Comparison of ENCODE assay signal across 1 cellular context in the genomic region with DNA sequence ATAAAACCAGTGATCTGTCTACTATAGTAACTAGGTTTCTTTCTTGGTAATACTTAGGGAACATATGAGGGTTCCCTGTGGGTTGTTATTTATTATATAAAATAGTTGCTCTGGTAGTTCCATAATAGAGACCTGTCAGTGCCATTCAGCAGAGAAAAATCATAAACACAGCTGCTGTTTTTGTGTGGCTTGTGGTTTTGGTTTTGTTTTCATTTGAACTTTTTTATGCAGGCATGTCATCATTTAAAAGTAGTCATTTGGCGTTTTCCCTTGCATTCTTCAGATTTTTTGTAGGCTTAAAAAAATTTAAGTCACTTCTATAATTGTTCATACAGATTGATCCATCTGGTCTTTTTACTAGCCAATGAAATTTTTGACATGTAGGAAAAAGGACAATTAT.
TF ChIP-seq lines count a peak whose summit lies in the region.

No MANE protein-coding gene starts in this region.

TF ChIP-seq in HepG2, 621 proteins besides CTCF, POLR2A, EP300 and RAD21:
- TF ChIP-seq, protein P1, sequence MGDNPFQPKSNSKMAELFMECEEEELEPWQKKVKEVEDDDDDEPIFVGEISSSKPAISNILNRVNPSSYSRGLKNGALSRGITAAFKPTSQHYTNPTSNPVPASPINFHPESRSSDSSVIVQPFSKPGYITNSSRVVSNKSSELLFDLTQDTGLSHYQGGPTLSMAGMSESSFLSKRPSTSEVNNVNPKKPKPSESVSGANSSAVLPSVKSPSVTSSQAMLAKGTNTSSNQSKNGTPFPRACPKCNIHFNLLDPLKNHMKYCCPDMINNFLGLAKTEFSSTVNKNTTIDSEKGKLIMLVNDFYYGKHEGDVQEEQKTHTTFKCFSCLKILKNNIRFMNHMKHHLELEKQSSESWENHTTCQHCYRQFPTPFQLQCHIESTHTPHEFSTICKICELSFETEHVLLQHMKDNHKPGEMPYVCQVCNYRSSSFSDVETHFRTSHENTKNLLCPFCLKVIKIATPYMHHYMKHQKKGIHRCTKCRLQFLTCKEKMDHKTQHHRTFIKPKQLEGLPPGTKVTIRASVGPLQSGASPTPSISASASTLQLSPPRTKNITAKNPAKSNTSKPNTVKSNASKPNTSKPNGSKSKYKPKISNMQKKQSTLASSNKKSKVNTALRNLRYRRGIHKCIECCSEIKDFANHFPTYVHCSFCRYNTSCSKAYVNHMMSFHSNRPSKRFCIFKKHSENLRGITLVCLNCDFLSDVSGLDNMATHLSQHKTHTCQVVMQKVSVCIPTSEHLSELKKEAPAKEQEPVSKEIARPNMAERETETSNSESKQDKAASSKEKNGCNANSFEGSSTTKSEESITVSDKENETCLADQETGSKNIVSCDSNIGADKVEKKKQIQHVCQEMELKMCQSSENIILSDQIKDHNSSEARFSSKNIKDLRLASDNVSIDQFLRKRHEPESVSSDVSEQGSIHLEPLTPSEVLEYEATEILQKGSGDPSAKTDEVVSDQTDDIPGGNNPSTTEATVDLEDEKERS (CRISPR knock-in tag; IDR thresholded peaks at IDR 0.05) = no peak
- no peak for TF ChIP-seq MZF1 (CRISPR knock-in tag; IDR thresholded peaks at IDR 0.05; ENCODE audit: borderline replicate concordance)
- TF ChIP-seq ZNF143 (CRISPR knock-in tag; IDR thresholded peaks at IDR 0.05) = no peak
- TF ChIP-seq, protein P2, sequence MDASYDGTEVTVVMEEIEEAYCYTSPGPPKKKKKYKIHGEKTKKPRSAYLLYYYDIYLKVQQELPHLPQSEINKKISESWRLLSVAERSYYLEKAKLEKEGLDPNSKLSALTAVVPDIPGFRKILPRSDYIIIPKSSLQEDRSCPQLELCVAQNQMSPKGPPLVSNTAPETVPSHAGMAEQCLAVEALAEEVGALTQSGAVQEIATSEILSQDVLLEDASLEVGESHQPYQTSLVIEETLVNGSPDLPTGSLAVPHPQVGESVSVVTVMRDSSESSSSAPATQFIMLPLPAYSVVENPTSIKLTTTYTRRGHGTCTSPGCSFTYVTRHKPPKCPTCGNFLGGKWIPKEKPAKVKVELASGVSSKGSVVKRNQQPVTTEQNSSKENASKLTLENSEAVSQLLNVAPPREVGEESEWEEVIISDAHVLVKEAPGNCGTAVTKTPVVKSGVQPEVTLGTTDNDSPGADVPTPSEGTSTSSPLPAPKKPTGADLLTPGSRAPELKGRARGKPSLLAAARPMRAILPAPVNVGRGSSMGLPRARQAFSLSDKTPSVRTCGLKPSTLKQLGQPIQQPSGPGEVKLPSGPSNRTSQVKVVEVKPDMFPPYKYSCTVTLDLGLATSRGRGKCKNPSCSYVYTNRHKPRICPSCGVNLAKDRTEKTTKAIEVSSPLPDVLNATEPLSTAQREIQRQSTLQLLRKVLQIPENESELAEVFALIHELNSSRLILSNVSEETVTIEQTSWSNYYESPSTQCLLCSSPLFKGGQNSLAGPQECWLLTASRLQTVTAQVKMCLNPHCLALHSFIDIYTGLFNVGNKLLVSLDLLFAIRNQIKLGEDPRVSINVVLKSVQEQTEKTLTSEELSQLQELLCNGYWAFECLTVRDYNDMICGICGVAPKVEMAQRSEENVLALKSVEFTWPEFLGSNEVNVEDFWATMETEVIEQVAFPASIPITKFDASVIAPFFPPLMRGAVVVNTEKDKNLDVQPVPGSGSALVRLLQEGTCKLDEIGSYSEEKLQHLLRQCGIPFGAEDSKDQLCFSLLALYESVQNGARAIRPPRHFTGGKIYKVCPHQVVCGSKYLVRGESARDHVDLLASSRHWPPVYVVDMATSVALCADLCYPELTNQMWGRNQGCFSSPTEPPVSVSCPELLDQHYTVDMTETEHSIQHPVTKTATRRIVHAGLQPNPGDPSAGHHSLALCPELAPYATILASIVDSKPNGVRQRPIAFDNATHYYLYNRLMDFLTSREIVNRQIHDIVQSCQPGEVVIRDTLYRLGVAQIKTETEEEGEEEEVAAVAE (CRISPR knock-in tag; IDR thresholded peaks at IDR 0.05; ENCODE audit: borderline replicate concordance) = no peak
- no peak for TF ChIP-seq EEA1 (CRISPR knock-in tag; IDR thresholded peaks at IDR 0.05; ENCODE audit: borderline replicate concordance)
- TF ChIP-seq ZNF564 (CRISPR knock-in tag; IDR thresholded peaks at IDR 0.05) = no peak
- TF ChIP-seq, protein P3, sequence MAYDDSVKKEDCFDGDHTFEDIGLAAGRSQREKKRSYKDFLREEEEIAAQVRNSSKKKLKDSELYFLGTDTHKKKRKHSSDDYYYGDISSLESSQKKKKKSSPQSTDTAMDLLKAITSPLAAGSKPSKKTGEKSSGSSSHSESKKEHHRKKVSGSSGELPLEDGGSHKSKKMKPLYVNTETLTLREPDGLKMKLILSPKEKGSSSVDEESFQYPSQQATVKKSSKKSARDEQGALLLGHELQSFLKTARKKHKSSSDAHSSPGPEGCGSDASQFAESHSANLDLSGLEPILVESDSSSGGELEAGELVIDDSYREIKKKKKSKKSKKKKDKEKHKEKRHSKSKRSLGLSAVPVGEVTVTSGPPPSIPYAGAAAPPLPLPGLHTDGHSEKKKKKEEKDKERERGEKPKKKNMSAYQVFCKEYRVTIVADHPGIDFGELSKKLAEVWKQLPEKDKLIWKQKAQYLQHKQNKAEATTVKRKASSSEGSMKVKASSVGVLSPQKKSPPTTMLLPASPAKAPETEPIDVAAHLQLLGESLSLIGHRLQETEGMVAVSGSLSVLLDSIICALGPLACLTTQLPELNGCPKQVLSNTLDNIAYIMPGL (CRISPR knock-in tag; IDR thresholded peaks at IDR 0.05; ENCODE audit: borderline replicate concordance in 1 of 2, low read depth in 1 of 2) = no peak
- TF ChIP-seq, protein P4, sequence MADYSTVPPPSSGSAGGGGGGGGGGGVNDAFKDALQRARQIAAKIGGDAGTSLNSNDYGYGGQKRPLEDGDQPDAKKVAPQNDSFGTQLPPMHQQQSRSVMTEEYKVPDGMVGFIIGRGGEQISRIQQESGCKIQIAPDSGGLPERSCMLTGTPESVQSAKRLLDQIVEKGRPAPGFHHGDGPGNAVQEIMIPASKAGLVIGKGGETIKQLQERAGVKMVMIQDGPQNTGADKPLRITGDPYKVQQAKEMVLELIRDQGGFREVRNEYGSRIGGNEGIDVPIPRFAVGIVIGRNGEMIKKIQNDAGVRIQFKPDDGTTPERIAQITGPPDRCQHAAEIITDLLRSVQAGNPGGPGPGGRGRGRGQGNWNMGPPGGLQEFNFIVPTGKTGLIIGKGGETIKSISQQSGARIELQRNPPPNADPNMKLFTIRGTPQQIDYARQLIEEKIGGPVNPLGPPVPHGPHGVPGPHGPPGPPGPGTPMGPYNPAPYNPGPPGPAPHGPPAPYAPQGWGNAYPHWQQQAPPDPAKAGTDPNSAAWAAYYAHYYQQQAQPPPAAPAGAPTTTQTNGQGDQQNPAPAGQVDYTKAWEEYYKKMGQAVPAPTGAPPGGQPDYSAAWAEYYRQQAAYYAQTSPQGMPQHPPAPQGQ (CRISPR knock-in tag; IDR thresholded peaks at IDR 0.05; ENCODE audit: borderline replicate concordance) = no peak
- no peak for TF ChIP-seq NCOA5 (CRISPR knock-in tag; IDR thresholded peaks at IDR 0.05)
- TF ChIP-seq RXRA (CRISPR knock-in tag; IDR thresholded peaks at IDR 0.05) = no peak
- no peak for TF ChIP-seq JUNB (CRISPR knock-in tag; IDR thresholded peaks at IDR 0.05; ENCODE audit: borderline replicate concordance)
- no peak for TF ChIP-seq GTF2F1 (IDR thresholded peaks at IDR 0.05; ENCODE audit: low read length)
- TF ChIP-seq SIX1 (CRISPR knock-in tag; IDR thresholded peaks at IDR 0.05; ENCODE audit: borderline replicate concordance) = no peak
- TF ChIP-seq, protein P5, sequence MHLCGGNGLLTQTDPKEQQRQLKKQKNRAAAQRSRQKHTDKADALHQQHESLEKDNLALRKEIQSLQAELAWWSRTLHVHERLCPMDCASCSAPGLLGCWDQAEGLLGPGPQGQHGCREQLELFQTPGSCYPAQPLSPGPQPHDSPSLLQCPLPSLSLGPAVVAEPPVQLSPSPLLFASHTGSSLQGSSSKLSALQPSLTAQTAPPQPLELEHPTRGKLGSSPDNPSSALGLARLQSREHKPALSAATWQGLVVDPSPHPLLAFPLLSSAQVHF (CRISPR knock-in tag; IDR thresholded peaks at IDR 0.05) = no peak
- TF ChIP-seq ZNF607 (CRISPR knock-in tag; IDR thresholded peaks at IDR 0.05; ENCODE audit: borderline replicate concordance) = no peak
- TF ChIP-seq, protein P6, sequence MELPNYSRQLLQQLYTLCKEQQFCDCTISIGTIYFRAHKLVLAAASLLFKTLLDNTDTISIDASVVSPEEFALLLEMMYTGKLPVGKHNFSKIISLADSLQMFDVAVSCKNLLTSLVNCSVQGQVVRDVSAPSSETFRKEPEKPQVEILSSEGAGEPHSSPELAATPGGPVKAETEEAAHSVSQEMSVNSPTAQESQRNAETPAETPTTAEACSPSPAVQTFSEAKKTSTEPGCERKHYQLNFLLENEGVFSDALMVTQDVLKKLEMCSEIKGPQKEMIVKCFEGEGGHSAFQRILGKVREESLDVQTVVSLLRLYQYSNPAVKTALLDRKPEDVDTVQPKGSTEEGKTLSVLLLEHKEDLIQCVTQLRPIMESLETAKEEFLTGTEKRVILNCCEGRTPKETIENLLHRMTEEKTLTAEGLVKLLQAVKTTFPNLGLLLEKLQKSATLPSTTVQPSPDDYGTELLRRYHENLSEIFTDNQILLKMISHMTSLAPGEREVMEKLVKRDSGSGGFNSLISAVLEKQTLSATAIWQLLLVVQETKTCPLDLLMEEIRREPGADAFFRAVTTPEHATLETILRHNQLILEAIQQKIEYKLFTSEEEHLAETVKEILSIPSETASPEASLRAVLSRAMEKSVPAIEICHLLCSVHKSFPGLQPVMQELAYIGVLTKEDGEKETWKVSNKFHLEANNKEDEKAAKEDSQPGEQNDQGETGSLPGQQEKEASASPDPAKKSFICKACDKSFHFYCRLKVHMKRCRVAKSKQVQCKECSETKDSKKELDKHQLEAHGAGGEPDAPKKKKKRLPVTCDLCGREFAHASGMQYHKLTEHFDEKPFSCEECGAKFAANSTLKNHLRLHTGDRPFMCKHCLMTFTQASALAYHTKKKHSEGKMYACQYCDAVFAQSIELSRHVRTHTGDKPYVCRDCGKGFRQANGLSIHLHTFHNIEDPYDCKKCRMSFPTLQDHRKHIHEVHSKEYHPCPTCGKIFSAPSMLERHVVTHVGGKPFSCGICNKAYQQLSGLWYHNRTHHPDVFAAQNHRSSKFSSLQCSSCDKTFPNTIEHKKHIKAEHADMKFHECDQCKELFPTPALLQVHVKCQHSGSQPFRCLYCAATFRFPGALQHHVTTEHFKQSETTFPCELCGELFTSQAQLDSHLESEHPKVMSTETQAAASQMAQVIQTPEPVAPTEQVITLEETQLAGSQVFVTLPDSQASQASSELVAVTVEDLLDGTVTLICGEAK (IDR thresholded peaks at IDR 0.05) = no peak
- TF ChIP-seq, protein P6 (CRISPR knock-in tag; IDR thresholded peaks at IDR 0.05) = no peak
- TF ChIP-seq, protein P7, sequence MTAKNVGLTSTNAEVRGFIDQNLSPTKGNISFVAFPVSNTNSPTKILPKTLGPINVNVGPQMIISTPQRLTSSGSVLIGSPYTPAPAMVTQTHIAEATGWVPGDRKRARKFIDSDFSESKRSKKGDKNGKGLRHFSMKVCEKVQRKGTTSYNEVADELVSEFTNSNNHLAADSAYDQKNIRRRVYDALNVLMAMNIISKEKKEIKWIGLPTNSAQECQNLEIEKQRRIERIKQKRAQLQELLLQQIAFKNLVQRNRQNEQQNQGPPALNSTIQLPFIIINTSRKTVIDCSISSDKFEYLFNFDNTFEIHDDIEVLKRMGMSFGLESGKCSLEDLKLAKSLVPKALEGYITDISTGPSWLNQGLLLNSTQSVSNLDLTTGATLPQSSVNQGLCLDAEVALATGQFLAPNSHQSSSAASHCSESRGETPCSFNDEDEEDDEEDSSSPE (CRISPR knock-in tag; IDR thresholded peaks at IDR 0.05) = no peak
- no peak for TF ChIP-seq NR2F1 (CRISPR knock-in tag; IDR thresholded peaks at IDR 0.05)
